2 cellular contexts compared by ENCODE assay signal in the genomic region with DNA sequence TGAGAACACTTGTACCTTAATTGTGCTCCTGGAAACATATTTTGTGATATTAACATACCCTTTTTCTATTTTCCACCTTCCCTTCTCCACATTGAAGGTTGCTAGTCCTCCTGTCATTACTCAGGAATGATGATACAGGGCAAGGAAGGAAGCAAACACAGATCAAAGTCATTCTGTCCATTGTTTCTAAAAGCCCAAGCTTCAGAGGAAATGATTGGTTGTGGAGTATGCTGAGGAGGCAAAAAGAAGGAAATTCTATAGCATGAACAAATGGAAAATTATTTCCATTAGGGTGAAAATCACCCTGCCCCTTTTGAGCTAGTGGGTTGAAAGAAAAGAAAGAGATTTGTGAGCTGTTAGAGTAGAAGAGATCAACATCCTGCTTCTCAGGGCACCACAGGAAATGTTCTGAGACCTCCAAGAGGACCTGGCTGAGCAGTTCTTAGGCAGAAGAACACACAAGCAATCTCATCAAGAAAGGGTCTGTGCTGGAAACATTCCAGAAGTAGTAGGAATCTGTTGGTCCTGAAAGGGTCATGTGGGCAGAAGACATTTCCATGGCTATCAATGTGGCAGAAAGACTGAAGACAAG.
TF ChIP-seq lines count a peak whose summit lies in the region.

No MANE protein-coding gene starts in this region.

TF ChIP-seq in IMR-90, 13 proteins besides CTCF, POLR2A, EP300 and RAD21:
- TF ChIP-seq BHLHE40 (IDR thresholded peaks at IDR 0.05; ENCODE audit: low read depth, low read length) (no peak), CHD1 (IDR thresholded peaks at IDR 0.05; ENCODE audit: low read depth, low read length) (no peak), MAFK (IDR thresholded peaks at IDR 0.05; ENCODE audit: low read depth, low read length) (peak; percentile 75), MXI1 (IDR thresholded peaks at IDR 0.05; ENCODE audit: borderline replicate concordance, low read depth, low read length) (no peak)

TF ChIP-seq in H1, 55 proteins besides CTCF, POLR2A, EP300 and RAD21:
- no peak for TF ChIP-seq KDM1A (IDR thresholded peaks at IDR 0.05; ENCODE audit: borderline replicate concordance, low read length)
- TF ChIP-seq CHD2 (IDR thresholded peaks at IDR 0.05; ENCODE audit: low read length), result no peak
- TF ChIP-seq CHD1 (IDR thresholded peaks at IDR 0.05; ENCODE audit: low read depth, low read length), result no peak
- no peak for TF ChIP-seq YY1 (IDR thresholded peaks at IDR 0.05; ENCODE audit: low read depth, low read length)
- no peak for TF ChIP-seq PHF8 (conservative IDR thresholded peaks at IDR 0.05; ENCODE audit: low read depth, low read length)
- TF ChIP-seq CTBP2 (IDR thresholded peaks at IDR 0.05; ENCODE audit: borderline replicate concordance, insufficient read depth, insufficient read length, low read length), result no peak
TF ChIP-seq in H1: peak in this region for 0.
